Comparison of ENCODE assay signal across 8 cellular contexts in the genomic region with DNA sequence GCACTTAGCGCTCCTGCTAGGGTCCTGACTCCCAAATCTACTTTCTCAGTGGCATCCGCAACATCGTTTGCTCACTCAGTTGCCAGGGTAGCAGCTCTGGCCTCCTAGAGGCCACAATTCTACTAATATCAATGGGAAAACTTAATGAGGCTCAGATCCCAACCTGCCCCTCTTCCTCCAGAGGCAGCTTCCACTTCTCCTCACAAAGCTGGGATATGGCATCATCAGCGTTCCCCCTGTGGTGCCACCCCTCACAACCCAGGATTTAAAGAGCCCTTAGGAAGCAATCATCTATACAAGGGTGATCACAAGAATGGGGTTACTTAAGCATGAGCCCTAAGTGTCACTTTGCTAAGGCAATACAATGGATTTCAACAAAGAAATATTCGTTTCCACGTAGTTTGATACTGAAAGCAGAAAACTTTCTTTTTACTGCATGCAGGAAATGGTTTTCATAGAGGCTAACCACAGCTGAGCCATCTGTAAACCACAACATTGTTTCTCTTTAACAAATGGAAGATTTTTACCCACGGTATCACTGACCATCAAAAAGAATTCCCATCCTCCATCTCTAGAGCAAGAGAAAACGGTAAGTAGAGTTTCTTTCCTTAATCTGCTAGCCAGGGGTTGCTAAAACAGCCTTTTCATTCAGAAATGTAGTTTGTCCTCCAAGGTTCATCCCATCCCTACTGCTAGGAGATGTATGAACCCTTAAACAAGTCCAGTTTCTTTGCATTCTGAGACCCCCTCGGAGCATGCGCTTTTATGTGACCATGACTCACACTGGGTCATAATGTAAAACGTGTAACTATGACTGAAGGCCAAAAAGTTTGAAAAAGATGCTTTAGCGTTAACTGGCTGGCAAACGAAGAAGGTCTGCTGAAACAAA.
DNase-seq lines count a peak whose midpoint lies in the region; ATAC-seq and TF ChIP-seq lines count a peak whose summit lies in the region.

No MANE protein-coding gene starts in this region.

- no peaks in the 10 kb centered on the region; the same call in none of the 2 replicates for H3K36me3 ChIP-seq in H7 (replicated peaks; ENCODE audit: control insufficient read depth, insufficient read depth, low read length)

- no peaks in the 10 kb centered on the region for H3K27me3 Mint-ChIP-seq in chondrocyte (ENCODE audit: low read depth)
- H3K27me3 Mint-ChIP-seq in stimulated activated memory B cell treated with anti-CD40 and anti-IgM and Interleukin-4, amounts not matched to agents 10 μg/mL and 1 μg/mL and 100 μg/mL, for 72 hours: peaks cover 21% of the 10 kb centered on the region

- TF ChIP-seq CTCF in GM12865 (IDR thresholded peaks at IDR 0.05; ENCODE audit: insufficient read depth, low read depth, low read length, missing control alignments): no peak
- no peak for TF ChIP-seq CTCF in chondrocyte (IDR thresholded peaks at IDR 0.05)

- peaks cover 59% of the 10 kb centered on the region for H3K4me1 Mint-ChIP-seq in chondrocyte (ENCODE audit: low read depth)
- H3K4me1 Mint-ChIP-seq in stimulated activated memory B cell treated with anti-CD40 and anti-IgM and Interleukin-4, amounts not matched to agents 10 μg/mL and 1 μg/mL and 100 μg/mL, for 72 hours: peaks cover 29% of the 10 kb centered on the region

- in situ Hi-C loops in KBM-7 (cut with MboI; ENCODE audit: low pct_unique_long_range_greater_than_20kb, low sequenced_read_pairs): no loop called here

- H3K4me3 Mint-ChIP-seq in chondrocyte (ENCODE audit: unreplicated experiment): peak overlapping the region; percentile 56
- H3K4me3 Mint-ChIP-seq in stimulated activated memory B cell treated with anti-CD40 and anti-IgM and Interleukin-4, amounts not matched to agents 10 μg/mL and 1 μg/mL and 100 μg/mL, for 72 hours: no peak overlapping the region

- no peaks in the 10 kb centered on the region for H3K27me3 ChIP-seq in H7 (ENCODE audit: control insufficient read depth, insufficient read depth, low read length)

- peaks cover 7% of the 10 kb centered on the region for H3K36me3 Mint-ChIP-seq in chondrocyte (ENCODE audit: low read depth)
- peaks cover 17% of the 10 kb centered on the region for H3K36me3 Mint-ChIP-seq in stimulated activated memory B cell treated with anti-CD40 and anti-IgM and Interleukin-4, amounts not matched to agents 10 μg/mL and 1 μg/mL and 100 μg/mL, for 72 hours

- H3K4me3 ChIP-seq in GM12865 (ENCODE audit: low read depth, low read length) (no peak overlapping the region), H7 (ENCODE audit: insufficient read depth, low read depth, low read length) (no peak overlapping the region)

- no peaks in the 10 kb centered on the region for H3K9me3 Mint-ChIP-seq in chondrocyte (ENCODE audit: low read depth)
- H3K9me3 Mint-ChIP-seq in stimulated activated memory B cell treated with anti-CD40 and anti-IgM and Interleukin-4, amounts not matched to agents 10 μg/mL and 1 μg/mL and 100 μg/mL, for 72 hours: no peaks in the 10 kb centered on the region

- ATAC-seq in GM21717 (IDR thresholded peaks at IDR 0.05; ENCODE audit: unreplicated experiment): peak; percentile 86
- peak; percentile 8 for ATAC-seq in stimulated activated memory B cell treated with anti-CD40 and anti-IgM and Interleukin-4, amounts not matched to agents 10 μg/mL and 1 μg/mL and 100 μg/mL, for 72 hours

- DNase-seq in GM12865 (ENCODE audit: low read depth): peak; percentile 83
- peak; percentile 31 for DNase-seq in KBM-7
- DNase-seq in chondrocyte (ENCODE audit: low spot score): no peak
- DNase-seq in NCI-H1436 (lab: John Stamatoyannopoulos, UW): no peak
- DNase-seq in occipital lobe (lab: John Stamatoyannopoulos, UW): no peak
- DNase-seq in H7: no peak

- peak overlapping the region; percentile 95 for H3K27ac Mint-ChIP-seq in chondrocyte (ENCODE audit: unreplicated experiment)
- no peak overlapping the region for H3K27ac Mint-ChIP-seq in stimulated activated memory B cell treated with anti-CD40 and anti-IgM and Interleukin-4, amounts not matched to agents 10 μg/mL and 1 μg/mL and 100 μg/mL, for 72 hours

Comparison
In these comparisons a context has a peak if more than half of its experiments do, and no peak if none do; other contexts are left out.
1. DNase-seq: peak in GM12865 (single experiment) and KBM-7 (single experiment); none in chondrocyte (single experiment), NCI-H1436 (single experiment), occipital lobe (single experiment) and H7 (single experiment).